Comparison of ENCODE assay signal across 9 cellular contexts in the genomic region with DNA sequence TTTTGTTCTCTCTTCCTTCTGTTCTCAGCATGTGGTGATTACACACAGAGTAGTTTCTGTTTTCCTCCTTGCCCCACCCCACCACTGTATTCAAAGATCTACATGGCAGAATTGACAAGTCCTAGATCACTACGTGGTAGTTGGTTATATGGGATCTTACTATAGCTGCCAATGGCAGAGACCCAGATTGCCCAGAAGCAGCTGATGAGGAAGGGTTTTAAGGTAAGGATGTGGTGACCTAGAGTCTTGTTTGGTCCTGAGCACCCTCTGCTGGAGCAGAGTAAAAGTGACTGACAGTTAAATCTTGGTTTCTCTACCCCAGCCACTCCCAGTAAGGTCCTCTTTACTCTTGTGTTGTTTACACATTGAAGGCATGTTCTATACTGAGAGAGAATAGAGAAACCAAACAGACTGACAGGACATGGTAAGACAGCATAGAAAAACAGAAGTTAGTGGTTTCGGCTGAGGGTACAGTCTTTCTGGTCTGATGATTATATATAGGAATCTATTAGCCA. TPM values are rescaled to one million over a fixed set of nuclear protein-coding genes. Genes with fewer than 3 reads are reported as not detected.
A peak's percentile ranks its signal among the peaks of the same experiment; 100 is the strongest.
DNase-seq lines count a peak whose midpoint lies in the region; ATAC-seq and TF ChIP-seq lines count a peak whose summit lies in the region.
"Had no signal": no experiment of that assay in that cellular context is flagged by ENCODE, and none has a peak within 500 bp of the region (broad histone marks: within the 10 kb centered on the region; RNA-seq: fewer than 3 reads in every experiment).

No MANE protein-coding gene starts in this region.

- DNase-seq in Right ventricle myocardium inferior (ENCODE audit: missing footprints) (no peak), cardiac septum (ENCODE audit: low spot score) (no peak), SJSA1 (ENCODE audit: low read depth in 1 of 2, low spot score in 2 of 2) (peak; percentile 40 to 49), dorsolateral prefrontal cortex (peak in 1 of 10 donors; percentile 36), mucosa of descending colon (peak in 1 of 3 donors; percentile 76), 8988T (no peak)

- no peak overlapping the region for H3K4me3 ChIP-seq in SJSA1
- no peak overlapping the region for H3K4me3 ChIP-seq in dorsolateral prefrontal cortex
- H3K4me3 ChIP-seq in mucosa of descending colon = no peak overlapping the region

- H3K36me3 ChIP-seq in SJSA1 = peaks cover 77% of the 10 kb centered on the region
- H3K36me3 ChIP-seq in mucosa of descending colon (ENCODE audit: low read depth) = peaks cover 11% of the 10 kb centered on the region

- no peak overlapping the region for H3K27ac ChIP-seq in SJSA1
- H3K27ac ChIP-seq in dorsolateral prefrontal cortex = peak overlapping the region in 53 of 59 donors; percentile 2 to 99 (median 63)

- H3K9me3 ChIP-seq in SJSA1 (replicated peaks) (no peaks in the 10 kb centered on the region), mucosa of descending colon (no peaks in the 10 kb centered on the region)

- peak; percentile 56 for ATAC-seq in Right ventricle myocardium inferior
- ATAC-seq in GM21526 (IDR thresholded peaks at IDR 0.05; ENCODE audit: low FRiP score, unreplicated experiment) = peak; percentile 97
- ATAC-seq in HG03575 (IDR thresholded peaks at IDR 0.05; ENCODE audit: extremely low read depth, insufficient number of reproducible peaks, low FRiP score, unreplicated experiment) = peak; percentile 90
- peak; percentile 97 for ATAC-seq in mucosa of descending colon

- H3K27me3 ChIP-seq in SJSA1 (replicated peaks) (no peaks in the 10 kb centered on the region), dorsolateral prefrontal cortex (no peaks in the 10 kb centered on the region)

- intact Hi-C loops in Right ventricle myocardium inferior (cut with DNase I) (no loop called here), cardiac septum (cut with DNase I) (no loop called here), dorsolateral prefrontal cortex (cut with DNase I) (no loop called here), mucosa of descending colon (cut with DNase I, micrococcal nuclease) (no loop called here)

- TF ChIP-seq CTCF in dorsolateral prefrontal cortex (IDR thresholded peaks at IDR 0.05 in 54 of 56, conservative IDR thresholded peaks at IDR 0.05 in 2 of 56; ENCODE audit: low read depth in 1 of 56, partially characterized antibody in 56 of 56) (peak in 54 of 56 donors; percentile 16 to 67 (median 45)), mucosa of descending colon (IDR thresholded peaks at IDR 0.05) (peak; percentile 46)

- H3K4me1 ChIP-seq in SJSA1 (replicated peaks) (peaks cover 8% of the 10 kb centered on the region), mucosa of descending colon (ENCODE audit: low read depth) (no peaks in the 10 kb centered on the region)

RNA-seq across cellular contexts. Expression of a gene that starts 22.8 kb away (rescaled TPM):
- total RNA-seq in Right ventricle myocardium inferior (17.8 TPM), cardiac septum (23.8 TPM), dorsolateral prefrontal cortex (10 to 100 TPM; 45.9 to 78.9 (median 61.2) TPM), mucosa of descending colon (10 to 100 TPM; 36.6 to 54.8 (median 43.4) TPM)
- 27.5 and 31.6 TPM in 2 replicates for total RNA-seq in SJSA1 (2014; rRNA removed; shearing (Covaris generic))

RNA-seq across cellular contexts. Expression of a gene that starts 27.0 kb away (rescaled TPM):
- total RNA-seq in Right ventricle myocardium inferior (38.4 TPM), cardiac septum (53.6 TPM), dorsolateral prefrontal cortex (100 to 1,000 TPM; 172 to 665 (median 292) TPM), mucosa of descending colon (100 to 1,000 TPM in 1 of 3 donors, 10 to 100 TPM in 2; 87.5 to 116 (median 87.8) TPM)
- total RNA-seq in SJSA1 (2014; rRNA removed; shearing (Covaris generic)) = 28.9 and 44.9 TPM in 2 replicates

RNA-seq across cellular contexts. Expression of a gene that starts 58.9 kb away (rescaled TPM):
- total RNA-seq in Right ventricle myocardium inferior (not detected), cardiac septum (0.22 TPM), dorsolateral prefrontal cortex (1 to 10 TPM in 33 of 120 experiments, under 1 TPM in 66, not detected in 21; 0.25 to 5.1 (median 0.78) TPM), mucosa of descending colon (not detected)
- total RNA-seq in SJSA1 (2014; rRNA removed; shearing (Covaris generic)) = not detected in 2 replicates
- total RNA-seq: skeletal muscle tissue had no signal

Comparison
In these comparisons a context has a peak if more than half of its experiments do, and no peak if none do; other contexts are left out.
1. DNase-seq: peak in SJSA1 (2 of 2); none in Right ventricle myocardium inferior (single experiment), cardiac septum (single experiment) and 8988T (single experiment).
2. Peak in every context shown above with its lines, with median percentiles within 50 percentile points of each other: ATAC-seq.